ENCODE assay signal across 2 cellular contexts in genomic region chr5:179288101-179288808, GRCh38.
TF ChIP-seq lines count a peak whose summit lies in the region.

No MANE protein-coding gene starts in this region.

TF ChIP-seq in liver, 16 proteins besides CTCF, POLR2A, EP300 and RAD21:
- no peak for TF ChIP-seq ZBTB33 (IDR thresholded peaks at IDR 0.05)
- TF ChIP-seq GABPA (IDR thresholded peaks at IDR 0.05 in 1 of 2, conservative IDR thresholded peaks at IDR 0.05 in 1 of 2) = no peak
- no peak for TF ChIP-seq HNF4G (IDR thresholded peaks at IDR 0.05)
- TF ChIP-seq ATF3 (IDR thresholded peaks at IDR 0.05) = no peak
- TF ChIP-seq NR2F2 (IDR thresholded peaks at IDR 0.05) = no peak
- TF ChIP-seq FOXA2 (IDR thresholded peaks at IDR 0.05) = no peak
- TF ChIP-seq JUND (IDR thresholded peaks at IDR 0.05) = no peak
- no peak for TF ChIP-seq REST (IDR thresholded peaks at IDR 0.05)
- TF ChIP-seq YY1 (IDR thresholded peaks at IDR 0.05) = no peak
- no peak for TF ChIP-seq TAF1 (conservative IDR thresholded peaks at IDR 0.05)
- TF ChIP-seq HNF4A (conservative IDR thresholded peaks at IDR 0.05) = no peak
- TF ChIP-seq EGR1 (IDR thresholded peaks at IDR 0.05; ENCODE audit: low read depth in 2 of 2) = no peak
- no peak for TF ChIP-seq FOXA1 (IDR thresholded peaks at IDR 0.05)
- TF ChIP-seq MAX (IDR thresholded peaks at IDR 0.05) = no peak

TF ChIP-seq in HepG2, 621 proteins besides CTCF, POLR2A, EP300 and RAD21 (continued from another document):
- TF ChIP-seq MAX (IDR thresholded peaks at IDR 0.05) (no peak), ZBTB8A (CRISPR knock-in tag; IDR thresholded peaks at IDR 0.05; ENCODE audit: borderline replicate concordance, low read depth) (no peak)
